ENCODE assay signal across 21 cellular contexts in genomic region chr9:129525781-129526180, GRCh38.
"Had no signal": no experiment of that assay in that cellular context is flagged by ENCODE, and none has a peak within 500 bp of the region (broad histone marks: within the 10 kb centered on the region; RNA-seq: fewer than 3 reads in every experiment).

No MANE protein-coding gene starts in this region.

- H3K36me3 ChIP-seq: cardiac muscle cell, esophagus squamous epithelium, lower lobe of right lung, thyroid gland had no signal

- DNase-seq: activated CD4-positive, alpha-beta T cell treated with anti-CD3 and anti-CD28 coated beads for 48 hours; activated CD4-positive, CD25-positive, alpha-beta regulatory T cell; activated CD8-positive, alpha-beta T cell treated with anti-CD3 and anti-CD28 coated beads for 36 hours; activated naive CD4-positive, alpha-beta T cell; activated naive CD8-positive, alpha-beta T cell treated with anti-CD3 and anti-CD28 coated beads for 36 hours; activated T-cell treated with anti-CD3 and anti-CD28 coated beads, Interleukin-2, amount 50 U/mL, for 1 hour; amniotic stem cell; dermis blood vessel endothelial cell; effector memory CD8-positive, alpha-beta T cell; esophagus squamous epithelium; hippocampal formation; islet precursor cell; left colon; lower lobe of right lung; naive thymus-derived CD8-positive, alpha-beta T cell; stimulated activated CD4-positive, alpha-beta T cell treated with anti-CD3 and anti-CD28 coated beads, Interleukin-12 subunit alpha, Interleukin-12 subunit beta, amount 100 ng/mL, for 4 hours; stimulated activated CD4-positive, alpha-beta T cell treated with anti-CD3 and anti-CD28 coated beads, Interleukin-2, amount 100 ng/mL, for 24 hours; stimulated activated naive CD4-positive, alpha-beta T cell treated with Interleukin-2 at 50 U/mL for 16 hours; thyroid gland had no signal

- H3K27ac Mint-ChIP-seq: activated CD8-positive, alpha-beta T cell treated with anti-CD3 and anti-CD28 coated beads for 36 hours; activated naive CD8-positive, alpha-beta T cell treated with anti-CD3 and anti-CD28 coated beads for 36 hours; activated T-helper 17 cell treated with anti-CD3 and anti-CD28 coated beads, Interleukin-2, amount 50 U/mL, for 72 hours; effector memory CD8-positive, alpha-beta T cell had no signal

- H3K4me1 ChIP-seq: esophagus squamous epithelium, lower lobe of right lung had no signal

- H3K4me3 ChIP-seq: cardiac muscle cell, esophagus squamous epithelium, lower lobe of right lung, thyroid gland had no signal

- H3K4me1 Mint-ChIP-seq: activated naive CD8-positive, alpha-beta T cell treated with anti-CD3 and anti-CD28 coated beads for 36 hours; activated T-helper 17 cell treated with anti-CD3 and anti-CD28 coated beads, Interleukin-2, amount 50 U/mL, for 72 hours had no signal

- H3K36me3 Mint-ChIP-seq: activated naive CD8-positive, alpha-beta T cell treated with anti-CD3 and anti-CD28 coated beads for 36 hours had no signal

- H3K27me3 ChIP-seq: cardiac muscle cell, esophagus squamous epithelium, thyroid gland had no signal

- H3K27me3 Mint-ChIP-seq: activated naive CD8-positive, alpha-beta T cell treated with anti-CD3 and anti-CD28 coated beads for 36 hours had no signal

- H3K27ac ChIP-seq: cardiac muscle cell, esophagus squamous epithelium, lower lobe of right lung, thyroid gland had no signal

- H3K9me3 ChIP-seq: esophagus squamous epithelium, lower lobe of right lung, thyroid gland had no signal

- ATAC-seq: activated CD8-positive, alpha-beta T cell treated with anti-CD3 and anti-CD28 coated beads for 36 hours; activated T-helper 17 cell treated with anti-CD3 and anti-CD28 coated beads, Interleukin-2, amount 50 U/mL, for 72 hours; effector memory CD8-positive, alpha-beta T cell; left colon; lower lobe of right lung; naive thymus-derived CD8-positive, alpha-beta T cell had no signal

- H3K4me3 Mint-ChIP-seq: activated CD8-positive, alpha-beta T cell treated with anti-CD3 and anti-CD28 coated beads for 36 hours; activated naive CD8-positive, alpha-beta T cell treated with anti-CD3 and anti-CD28 coated beads for 36 hours; activated T-helper 17 cell treated with anti-CD3 and anti-CD28 coated beads, Interleukin-2, amount 50 U/mL, for 72 hours; effector memory CD8-positive, alpha-beta T cell; naive thymus-derived CD8-positive, alpha-beta T cell had no signal
